Comparison of ENCODE assay signal across 10 cellular contexts in the genomic region with DNA sequence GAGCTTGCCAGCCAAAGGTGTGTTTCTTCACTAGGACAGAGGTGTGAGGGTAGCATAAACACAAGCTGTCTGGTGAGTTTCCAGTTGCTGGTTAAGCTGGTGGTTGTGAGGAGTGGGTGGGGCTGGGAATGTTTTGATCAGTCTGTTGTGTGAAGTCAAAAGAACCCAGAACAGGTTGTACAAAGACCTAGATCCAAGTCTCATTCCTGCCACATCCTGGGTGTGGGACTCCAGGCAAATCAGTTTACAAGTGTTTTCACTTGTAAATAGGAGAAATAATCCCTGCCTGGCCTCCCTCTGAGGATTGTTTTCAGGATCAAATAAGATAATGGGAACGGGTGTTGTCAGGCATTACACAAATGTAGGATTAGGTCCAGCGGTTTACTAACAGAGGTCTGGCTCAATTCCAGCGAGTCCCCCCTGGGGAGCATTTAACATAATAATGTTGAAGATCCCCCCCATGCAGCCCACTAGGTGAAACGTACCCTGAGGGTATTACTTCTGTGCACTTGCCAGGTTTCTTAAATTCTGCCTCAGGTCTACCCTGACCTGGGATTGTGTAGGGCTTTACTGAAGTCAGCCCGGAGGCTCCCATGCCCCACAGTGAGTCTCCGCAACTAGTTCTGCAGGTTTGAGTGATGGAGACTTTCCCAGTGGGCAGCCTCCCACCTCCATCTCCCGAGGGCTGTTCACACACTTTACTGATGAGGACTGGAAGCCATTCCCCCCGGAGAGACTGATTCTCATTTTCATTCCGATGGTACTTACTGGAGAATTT. TPM values are rescaled to one million over a fixed set of nuclear protein-coding genes. Genes with fewer than 3 reads are reported as not detected.
A peak's percentile ranks its signal among the peaks of the same experiment; 100 is the strongest.
DNase-seq lines count a peak whose midpoint lies in the region; ATAC-seq and TF ChIP-seq lines count a peak whose summit lies in the region.
"Had no signal": no experiment of that assay in that cellular context is flagged by ENCODE, and none has a peak within 500 bp of the region (broad histone marks: within the 10 kb centered on the region; RNA-seq: fewer than 3 reads in every experiment).

No MANE protein-coding gene starts in this region.

- no peak overlapping the region for H3K23ac ChIP-seq in H9 (ENCODE audit: insufficient read length, low read depth, low read length)

- no CpG with 5 or more reads among the region's 9 CpGs for WGBS in H9 (ENCODE audit: extremely low coverage, insufficient read length, low lambda C conversion rate)
- WGBS in gastroesophageal sphincter (ENCODE audit: low coverage in 1 of 2), 2 donors: 0 to 3% methylated on average over 2 to 3 of the region's 9 CpGs

- H3K14ac ChIP-seq in H9 (ENCODE audit: insufficient read depth, low read length): no peak overlapping the region

- no peak overlapping the region for H3K9ac ChIP-seq in H9 (ENCODE audit: extremely low read depth, insufficient read length, low read length)

- POLR2A ChIA-PET in OCI-LY7 (lab: Charles Lee): no interaction called here
- POLR2A ChIA-PET in activated CD4-positive, alpha-beta T cell treated with anti-CD3 and anti-CD28 coated beads, Interleukin-2, amount 10 ng/mL, durations not matched to agents 7 days and 5 days (lab: Charles Lee): no interaction called here
- POLR2A ChIA-PET in CD8-positive, alpha-beta memory T cell (lab: Charles Lee): no interaction called here

- H3K27ac ChIP-seq in H9 (ENCODE audit: insufficient read length, low read depth, low read length): peak overlapping the region; percentile 44
- no peak overlapping the region for H3K27ac ChIP-seq in OCI-LY7 (ENCODE audit: low read depth, low read length, poor library complexity, severe bottlenecking)
- H3K27ac ChIP-seq in gastroesophageal sphincter: peak overlapping the region in 3 of 4 donors; percentile 58 to 69 (median 64)
- H3K27ac ChIP-seq in CD8-positive, alpha-beta memory T cell (ENCODE audit: low read depth, low read length): no peak overlapping the region

- H3K4ac ChIP-seq in H9 (ENCODE audit: low read depth, low read length): no peak overlapping the region

- H3K36me3 ChIP-seq in OCI-LY7 (ENCODE audit: insufficient read depth, low read length): no peaks in the 10 kb centered on the region
- no peaks in the 10 kb centered on the region for H3K36me3 ChIP-seq in gastroesophageal sphincter
- no peaks in the 10 kb centered on the region for H3K36me3 ChIP-seq in CD8-positive, alpha-beta memory T cell (ENCODE audit: insufficient read depth, low read length)

- TF ChIP-seq CTCF in H9 (conservative IDR thresholded peaks at IDR 0.05) (no peak), OCI-LY7 (conservative IDR thresholded peaks at IDR 0.05; ENCODE audit: low read length) (no peak), gastroesophageal sphincter (IDR thresholded peaks at IDR 0.05) (no peak), GM10266 (IDR thresholded peaks at IDR 0.05; ENCODE audit: control insufficient read depth, insufficient read depth, low read depth, missing control alignments) (no peak)

- no peak overlapping the region for H2BK120ac ChIP-seq in H9 (ENCODE audit: low read depth, low read length, poor library complexity, severe bottlenecking)

- peak overlapping the region; percentile 35 for H3K4me2 ChIP-seq in H9 (ENCODE audit: insufficient read depth, insufficient read length, low read length)
- peak overlapping the region; percentile 78 for H3K4me2 ChIP-seq in OCI-LY7 (ENCODE audit: low read length)

- H4K91ac ChIP-seq in H9 (ENCODE audit: insufficient read length, low read depth, low read length): no peak overlapping the region

- H2AK5ac ChIP-seq in H9 (ENCODE audit: insufficient read length, low read length): no peak overlapping the region

- H4K8ac ChIP-seq in H9 (replicated peaks; ENCODE audit: insufficient read length, low read depth, low read length): no peak overlapping the region

- H2BK5ac ChIP-seq in H9 (ENCODE audit: insufficient read length, low read length): no peak overlapping the region

- H3T11ph ChIP-seq in H9 (ENCODE audit: low read length): no peak overlapping the region

- intact Hi-C loops in OCI-LY7 (cut with micrococcal nuclease; ENCODE audit: unreplicated experiment) (no loop called here), sciatic nerve (cut with DNase I) (loop anchor here (10.0 kb wide), 1 partner anchor 52 kb away; no protein-coding TSS in a partner anchor)

- peaks cover 15% of the 10 kb centered on the region for H3K23me2 ChIP-seq in H9 (ENCODE audit: insufficient read length, low read depth, low read length, poor library complexity, severe bottlenecking)

- H3K9me3 Mint-ChIP-seq in H9: peaks cover 2 to 3% of the 10 kb centered on the region in 2 experiments; a peak in 1 of 5 replicates
- no peaks in the 10 kb centered on the region for H3K9me3 Mint-ChIP-seq in activated CD4-positive, alpha-beta T cell treated with anti-CD3 and anti-CD28 coated beads, Interleukin-2, amount 10 ng/mL, durations not matched to agents 7 days and 5 days
- H3K9me3 Mint-ChIP-seq in CD8-positive, alpha-beta memory T cell: peaks cover 0 to 2% (median 0%) of the 10 kb centered on the region in 5 donors
- H3K9me3 Mint-ChIP-seq: naive thymus-derived CD4-positive, alpha-beta T cell; stimulated activated memory B cell treated with anti-CD40 and anti-IgM and Interleukin-4, amounts not matched to agents 10 μg/mL and 1 μg/mL and 100 μg/mL, for 72 hours had no signal

- H3K4me1 Mint-ChIP-seq in H9: peaks cover 50 to 59% of the 10 kb centered on the region in 2 experiments
- peaks cover 19% of the 10 kb centered on the region for H3K4me1 Mint-ChIP-seq in activated CD4-positive, alpha-beta T cell treated with anti-CD3 and anti-CD28 coated beads, Interleukin-2, amount 10 ng/mL, durations not matched to agents 7 days and 5 days
- H3K4me1 Mint-ChIP-seq in CD8-positive, alpha-beta memory T cell: peaks cover 16 to 21% (median 21%) of the 10 kb centered on the region in 3 donors

- CTCF ChIA-PET in OCI-LY7 (lab: Charles Lee; ENCODE audit: unreplicated experiment): no interaction called here
- CTCF ChIA-PET in activated CD4-positive, alpha-beta T cell treated with anti-CD3 and anti-CD28 coated beads, Interleukin-2, amount 10 ng/mL, durations not matched to agents 7 days and 5 days (lab: Charles Lee): no interaction called here
- CTCF ChIA-PET in CD8-positive, alpha-beta memory T cell (lab: Charles Lee): no interaction called here

- H2BK15ac ChIP-seq in H9 (ENCODE audit: low read depth, low read length): no peak overlapping the region

- H3K79me2 ChIP-seq in H9 (ENCODE audit: insufficient read depth, low read length): peaks cover 6% of the 10 kb centered on the region; the same call in 1 of the 2 replicates
- H3K79me2 ChIP-seq in OCI-LY7 (ENCODE audit: insufficient read depth, low read depth, low read length): no peaks in the 10 kb centered on the region; the same call in 1 of the 2 replicates

- H3K4me3 Mint-ChIP-seq in H9: peak overlapping the region; percentile 66 to 67
- no peak overlapping the region for H3K4me3 Mint-ChIP-seq in activated CD4-positive, alpha-beta T cell treated with anti-CD3 and anti-CD28 coated beads, Interleukin-2, amount 10 ng/mL, durations not matched to agents 7 days and 5 days
- H3K4me3 Mint-ChIP-seq in CD8-positive, alpha-beta memory T cell: peak overlapping the region in 3 of 7 donors; percentile 10 to 85 (median 77)
- H3K4me3 Mint-ChIP-seq: stimulated activated memory B cell treated with anti-CD40 and anti-IgM and Interleukin-4, amounts not matched to agents 10 μg/mL and 1 μg/mL and 100 μg/mL, for 72 hours had no signal

- H3K79me1 ChIP-seq in H9 (ENCODE audit: insufficient read depth, low read depth, low read length, poor library complexity, severe bottlenecking): no peaks in the 10 kb centered on the region

- H3K56ac ChIP-seq in H9 (ENCODE audit: insufficient read length, low read depth, low read length): no peak overlapping the region

- H2AFZ ChIP-seq in H9 (ENCODE audit: low read length) (no peak overlapping the region), OCI-LY7 (ENCODE audit: low read length) (no peak overlapping the region)

- H3K27ac Mint-ChIP-seq in H9: peak overlapping the region; percentile 93 to 99 (median 98)
- H3K27ac Mint-ChIP-seq in activated CD4-positive, alpha-beta T cell treated with anti-CD3 and anti-CD28 coated beads, Interleukin-2, amount 10 ng/mL, durations not matched to agents 7 days and 5 days: no peak overlapping the region
- H3K27ac Mint-ChIP-seq in CD8-positive, alpha-beta memory T cell: no peak overlapping the region
- H3K27ac Mint-ChIP-seq: stimulated activated memory B cell treated with anti-CD40 and anti-IgM and Interleukin-4, amounts not matched to agents 10 μg/mL and 1 μg/mL and 100 μg/mL, for 72 hours had no signal

- peak; percentile 76 for DNase-seq in H9
- no peak for DNase-seq in OCI-LY7 (ENCODE audit: low spot score)
- no peak for DNase-seq in sciatic nerve (ENCODE audit: low spot score)
- no peak for DNase-seq in activated CD4-positive, alpha-beta T cell treated with anti-CD3 and anti-CD28 coated beads, Interleukin-2, amount 10 ng/mL, durations not matched to agents 7 days and 5 days
- no peak for DNase-seq in GM10266 (ENCODE audit: extremely low spot score)
- no peak for DNase-seq in CD8-positive, alpha-beta memory T cell
- DNase-seq: naive thymus-derived CD4-positive, alpha-beta T cell had no signal

- TF ChIP-seq EP300 in gastroesophageal sphincter (IDR thresholded peaks at IDR 0.05): no peak

- H3K4me3 ChIP-seq in OCI-LY7 (ENCODE audit: low read depth, low read length, poor library complexity, severe bottlenecking): no peak overlapping the region
- no peak overlapping the region for H3K4me3 ChIP-seq in gastroesophageal sphincter
- H3K4me3 ChIP-seq in CD8-positive, alpha-beta memory T cell (ENCODE audit: low read length): no peak overlapping the region

- no peak overlapping the region for H4K5ac ChIP-seq in H9 (ENCODE audit: insufficient read length, low read depth, low read length)

- BruUV-seq in OCI-LY7 (replicated peaks; lab: Mats Ljungman, UMichigan): no TSS peak

- H3K18ac ChIP-seq in H9 (ENCODE audit: insufficient read length, low read depth, low read length): no peak overlapping the region

- H3K9me2 ChIP-seq in OCI-LY7 (ENCODE audit: insufficient read depth, low read length): no peaks in the 10 kb centered on the region

- no peak for TF ChIP-seq POLR2A in gastroesophageal sphincter (IDR thresholded peaks at IDR 0.05)

- ATAC-seq in gastroesophageal sphincter: no peak
- peak; percentile 53 for ATAC-seq in sciatic nerve
- no peak for ATAC-seq in GM21528 (IDR thresholded peaks at IDR 0.05; ENCODE audit: low FRiP score, unreplicated experiment)
- ATAC-seq: naive thymus-derived CD4-positive, alpha-beta T cell; stimulated activated memory B cell treated with anti-CD40 and anti-IgM and Interleukin-4, amounts not matched to agents 10 μg/mL and 1 μg/mL and 100 μg/mL, for 72 hours had no signal

- peaks cover 9% of the 10 kb centered on the region for H3K4me1 ChIP-seq in H9 (ENCODE audit: insufficient read depth, low read length)
- peaks cover 41% of the 10 kb centered on the region for H3K4me1 ChIP-seq in OCI-LY7 (ENCODE audit: insufficient read depth, low read length, poor library complexity, severe bottlenecking)
- H3K4me1 ChIP-seq in gastroesophageal sphincter: peaks cover 0 to 48% (median 15%) of the 10 kb centered on the region in 3 donors
- peaks cover 12% of the 10 kb centered on the region for H3K4me1 ChIP-seq in CD8-positive, alpha-beta memory T cell (ENCODE audit: insufficient read depth, low read length)

- H3K36me3 Mint-ChIP-seq in H9 (ENCODE audit: insufficient read depth in 1 of 3, low read depth in 3 of 3): peaks cover 2 to 22% (median 15%) of the 10 kb centered on the region in 3 experiments
- peaks cover 14% of the 10 kb centered on the region for H3K36me3 Mint-ChIP-seq in activated CD4-positive, alpha-beta T cell treated with anti-CD3 and anti-CD28 coated beads, Interleukin-2, amount 10 ng/mL, durations not matched to agents 7 days and 5 days (ENCODE audit: low read depth)
- H3K36me3 Mint-ChIP-seq in CD8-positive, alpha-beta memory T cell: peaks cover 0 to 12% (median 5%) of the 10 kb centered on the region in 3 donors
- H3K36me3 Mint-ChIP-seq: stimulated activated memory B cell treated with anti-CD40 and anti-IgM and Interleukin-4, amounts not matched to agents 10 μg/mL and 1 μg/mL and 100 μg/mL, for 72 hours had no signal

- no peaks in the 10 kb centered on the region for H3K27me3 ChIP-seq in H9 (ENCODE audit: insufficient read depth, low read length)
- no peaks in the 10 kb centered on the region for H3K27me3 ChIP-seq in gastroesophageal sphincter
- no peaks in the 10 kb centered on the region for H3K27me3 ChIP-seq in CD8-positive, alpha-beta memory T cell (ENCODE audit: insufficient read depth, low read length, poor library complexity, severe bottlenecking)

- H2BK12ac ChIP-seq in H9 (ENCODE audit: insufficient read length, low read depth, low read length): no peak overlapping the region

- no peaks in the 10 kb centered on the region for H3K9me3 ChIP-seq in H9 (ENCODE audit: control insufficient read depth, low read depth, low read length)
- H3K9me3 ChIP-seq in OCI-LY7 (ENCODE audit: low read length): no peaks in the 10 kb centered on the region
- H3K9me3 ChIP-seq in gastroesophageal sphincter: no peaks in the 10 kb centered on the region
- no peaks in the 10 kb centered on the region for H3K9me3 ChIP-seq in CD8-positive, alpha-beta memory T cell (ENCODE audit: low read length)

- H2BK20ac ChIP-seq in H9 (ENCODE audit: low read depth, low read length, poor library complexity, severe bottlenecking): no peak overlapping the region

- peaks cover 3% of the 10 kb centered on the region for H4K20me1 ChIP-seq in H9 (ENCODE audit: control insufficient read depth, insufficient read depth, insufficient read length)
- no peaks in the 10 kb centered on the region for H4K20me1 ChIP-seq in OCI-LY7 (ENCODE audit: insufficient read depth, low read length)

- no peaks in the 10 kb centered on the region; the same call in 1 of the 2 replicates for H3K27me3 Mint-ChIP-seq in H9 (ENCODE audit: low read depth)
- peaks cover 25% of the 10 kb centered on the region for H3K27me3 Mint-ChIP-seq in activated CD4-positive, alpha-beta T cell treated with anti-CD3 and anti-CD28 coated beads, Interleukin-2, amount 10 ng/mL, durations not matched to agents 7 days and 5 days
- H3K27me3 Mint-ChIP-seq in CD8-positive, alpha-beta memory T cell: peaks cover 2 to 6% of the 10 kb centered on the region in 2 donors
- H3K27me3 Mint-ChIP-seq: stimulated activated memory B cell treated with anti-CD40 and anti-IgM and Interleukin-4, amounts not matched to agents 10 μg/mL and 1 μg/mL and 100 μg/mL, for 72 hours had no signal

RNA-seq across cellular contexts. Expression of a gene that starts 2.6 kb away (rescaled TPM):
- total RNA-seq in H9 (2021) (128 and 129 TPM in 2 replicates), OCI-LY7 (2022) (18.3 and 18.4 TPM in 2 replicates), gastroesophageal sphincter (10 to 100 TPM; 10.8 to 20.9 (median 12.5) TPM), sciatic nerve (8.0 TPM)
- total RNA-seq in OCI-LY7 (2014; rRNA removed; shearing (Covaris generic)): 9.3 and 12.3 TPM in 2 replicates
- total RNA-seq in activated CD4-positive, alpha-beta T cell treated with anti-CD3 and anti-CD28 coated beads, Interleukin-2, amount 10 ng/mL, durations not matched to agents 7 days and 5 days: 10 to 100 TPM in 1 of 2 experiments, 1 to 10 TPM in 1; 9.0 to 10.7 TPM
- 10 to 100 TPM in 1 of 2 experiments, 1 to 10 TPM in 1; 9.8 to 10.4 TPM for total RNA-seq in CD8-positive, alpha-beta memory T cell
- 18.7 TPM for polyA plus RNA-seq in CD8-positive, alpha-beta memory T cell

RNA-seq across cellular contexts. Expression of a gene that starts 18.1 kb away (rescaled TPM):
- total RNA-seq in H9 (2021): 7.3 and 8.1 TPM in 2 replicates
- total RNA-seq in OCI-LY7 (2014; rRNA removed; shearing (Covaris generic)): 5.1 and 7.0 TPM in 2 replicates
- 12.2 and 12.4 TPM in 2 replicates for total RNA-seq in OCI-LY7 (2022)
- total RNA-seq in gastroesophageal sphincter: 1 to 10 TPM; 5.1 to 8.0 (median 5.5) TPM
- 4.1 TPM for total RNA-seq in sciatic nerve
- total RNA-seq in activated CD4-positive, alpha-beta T cell treated with anti-CD3 and anti-CD28 coated beads, Interleukin-2, amount 10 ng/mL, durations not matched to agents 7 days and 5 days: 1 to 10 TPM; 5.8 to 6.2 TPM
- total RNA-seq in CD8-positive, alpha-beta memory T cell: 1 to 10 TPM; 4.3 to 4.7 TPM
- 13.3 TPM for polyA plus RNA-seq in CD8-positive, alpha-beta memory T cell

RNA-seq across cellular contexts. Expression of a gene that starts 44.7 kb away (rescaled TPM):
- total RNA-seq in H9 (2021) (30.5 and 33.2 TPM in 2 replicates), OCI-LY7 (2022) (60.5 and 73.1 TPM in 2 replicates), gastroesophageal sphincter (1 to 10 TPM; 3.2 to 6.7 (median 5.0) TPM), sciatic nerve (138 TPM)
- total RNA-seq in OCI-LY7 (2014; rRNA removed; shearing (Covaris generic)): 33.3 and 34.1 TPM in 2 replicates
- total RNA-seq in activated CD4-positive, alpha-beta T cell treated with anti-CD3 and anti-CD28 coated beads, Interleukin-2, amount 10 ng/mL, durations not matched to agents 7 days and 5 days: 10 to 100 TPM; 56.6 to 58.5 TPM
- total RNA-seq in CD8-positive, alpha-beta memory T cell: 10 to 100 TPM; 23.3 to 26.5 TPM
- 8.9 TPM for polyA plus RNA-seq in CD8-positive, alpha-beta memory T cell

Comparison
In these comparisons a context has a peak if more than half of its experiments do, and no peak if none do; other contexts are left out.
1. H3K27ac ChIP-seq: peak in H9 (single experiment) and gastroesophageal sphincter (3 of 4); none in OCI-LY7 (single experiment) and CD8-positive, alpha-beta memory T cell (single experiment).
2. H3K27ac Mint-ChIP-seq: peak in H9 (3 of 3); none in activated CD4-positive, alpha-beta T cell treated with anti-CD3 and anti-CD28 coated beads, Interleukin-2, amount 10 ng/mL, durations not matched to agents 7 days and 5 days (single experiment) and CD8-positive, alpha-beta memory T cell (0 of 8).